Comparison of ENCODE assay signal across 9 cellular contexts in genomic region chr17:18143044-18143936, GRCh38. TPM values are rescaled to one million over a fixed set of nuclear protein-coding genes. Genes with fewer than 3 reads are reported as not detected.
DNase-seq lines count a peak whose midpoint lies in the region; ATAC-seq and TF ChIP-seq lines count a peak whose summit lies in the region.
"Had no signal": no experiment of that assay in that cellular context is flagged by ENCODE, and none has a peak within 500 bp of the region (broad histone marks: within the 10 kb centered on the region; RNA-seq: fewer than 3 reads in every experiment).

No MANE protein-coding gene starts in this region.

- H3F3A ChIP-seq in PC-9 (ENCODE audit: insufficient read depth, low read depth): 0 out of 2 replicates have a peak, but pooled peaks cover 13% of the 10 kb centered on the region

- no peaks in the 10 kb centered on the region for H3K9me2 ChIP-seq in PC-9 (ENCODE audit: insufficient read depth)

- H3K79me2 ChIP-seq in PC-9 (ENCODE audit: low read depth): no peaks in the 10 kb centered on the region

- H3K36me3 ChIP-seq in PC-9 (ENCODE audit: low read depth): no peaks in the 10 kb centered on the region

- no TSS peak for BruUV-seq in PC-9 (replicated peaks; lab: Mats Ljungman, UMichigan)

- ATAC-seq in foreskin keratinocyte (peak; percentile 18), HG02588 (IDR thresholded peaks at IDR 0.05; ENCODE audit: unreplicated experiment) (no peak)

- DNase-seq in AG04450 (ENCODE audit: low read depth, low spot score) (no peak), PC-9 (no peak), foreskin keratinocyte (no peak), HK-2 (ENCODE audit: unreplicated experiment) (no peak), midbrain (lab: John Stamatoyannopoulos, UW) (no peak)
- DNase-seq in stimulated activated CD4-positive, alpha-beta T cell treated with anti-CD3 and anti-CD28 coated beads, Interleukin-1b, Interleukin-23, amount 100 ng/mL, for 48 hours: no peak
- DNase-seq: NCI-H1417 treated with DMSO at 0.1 percent for 48 hours had no signal

- POLR2A ChIA-PET in AG04450 (lab: Yijun Ruan, JAX): no interaction called here
- POLR2A ChIA-PET in PC-9 (lab: Charles Lee; ENCODE audit: unreplicated experiment): interaction anchor here (0.6 to 0.8 kb wide), 2 partner anchors 123 to 215 kb away, joined by 3 to 6 read pairs; no protein-coding TSS in a partner anchor

- intact Hi-C loops in PC-9 (cut with micrococcal nuclease; ENCODE audit: unreplicated experiment): no loop called here

- no peak overlapping the region for H3K27ac ChIP-seq in AG04450 (ENCODE audit: low read depth, low read length)
- H3K27ac ChIP-seq in PC-9: no peak overlapping the region
- H3K27ac ChIP-seq in foreskin keratinocyte: no peak overlapping the region

- H3K9me3 ChIP-seq in AG04450 (ENCODE audit: control insufficient read depth, insufficient read depth, low read length): no peaks in the 10 kb centered on the region
- H3K9me3 ChIP-seq in PC-9 (ENCODE audit: insufficient read depth, low read depth): no peaks in the 10 kb centered on the region

- no peak overlapping the region for H3K4me2 ChIP-seq in PC-9

- no peaks in the 10 kb centered on the region for H4K20me1 ChIP-seq in PC-9 (ENCODE audit: insufficient read depth)

- CTCF ChIA-PET in AG04450 (lab: Charles Lee): interaction anchor here (1.0 kb wide), 1 partner anchor 13 kb away, joined by 3 read pairs; no protein-coding TSS in a partner anchor
- CTCF ChIA-PET in PC-9 (lab: Charles Lee): no interaction called here

- H3K4me1 ChIP-seq in PC-9 (replicated peaks; ENCODE audit: insufficient read depth): peaks cover 5% of the 10 kb centered on the region; the same call in 1 of the 2 replicates
- H3K4me1 ChIP-seq in foreskin keratinocyte: no peaks in the 10 kb centered on the region

- H3K27me3 ChIP-seq in AG04450 (ENCODE audit: control insufficient read depth, insufficient read depth, low read length) (peaks cover 2% of the 10 kb centered on the region), PC-9 (ENCODE audit: insufficient read depth, low read depth) (no peaks in the 10 kb centered on the region), foreskin keratinocyte (peaks cover 11% of the 10 kb centered on the region)

- H3K4me3 ChIP-seq in AG04450 (ENCODE audit: low read depth, low read length) (no peak overlapping the region), PC-9 (no peak overlapping the region)

- no peak overlapping the region for H2AFZ ChIP-seq in PC-9

- TF ChIP-seq CTCF in AG04450 (IDR thresholded peaks at IDR 0.05; ENCODE audit: low read depth, low read length) (peak; percentile 31; the same call in 1 of the 2 replicates), GM12873 (IDR thresholded peaks at IDR 0.05; ENCODE audit: insufficient read depth, low read depth, low read length, missing control alignments) (peak; percentile 73), PC-9 (conservative IDR thresholded peaks at IDR 0.05) (peak; percentile 57), foreskin keratinocyte (conservative IDR thresholded peaks at IDR 0.05) (peak; percentile 59)

RNA-seq across cellular contexts. Expression of gene MYO15A, which starts 34.7 kb away (rescaled TPM):
- polyA plus RNA-seq in AG04450 (2011; rRNA removed): 0.19 and 0.32 TPM in 2 replicates
- polyA minus RNA-seq in AG04450 (2011; rRNA and poly(A)+ RNA removed): 0.13 and 0.37 TPM in 2 replicates
- 3.5 and 4.9 TPM in 2 replicates for total RNA-seq in PC-9 (2021)
- 0.32 and 0.37 TPM in 2 replicates for total RNA-seq in foreskin keratinocyte
- 0.16 and 0.38 TPM in 2 replicates for polyA plus RNA-seq in foreskin keratinocyte

RNA-seq across cellular contexts. Expression of gene ALKBH5, which starts 40.3 kb away (rescaled TPM):
- polyA plus RNA-seq in AG04450 (2011; rRNA removed) (57.6 and 59.9 TPM in 2 replicates), foreskin keratinocyte (54.0 and 59.2 TPM in 2 replicates)
- polyA minus RNA-seq in AG04450 (2011; rRNA and poly(A)+ RNA removed): 81.9 and 98.0 TPM in 2 replicates
- total RNA-seq in PC-9 (2021) (101 and 117 TPM in 2 replicates), foreskin keratinocyte (79.7 and 87.7 TPM in 2 replicates)

RNA-seq across cellular contexts. Expression of gene DRG2, which starts 55.5 kb away (rescaled TPM):
- polyA plus RNA-seq in AG04450 (2011; rRNA removed) (31.5 and 36.0 TPM in 2 replicates), foreskin keratinocyte (41.6 and 43.0 TPM in 2 replicates)
- polyA minus RNA-seq in AG04450 (2011; rRNA and poly(A)+ RNA removed): 42.5 and 44.7 TPM in 2 replicates
- total RNA-seq in PC-9 (2021) (62.4 and 66.9 TPM in 2 replicates), foreskin keratinocyte (40.3 and 42.1 TPM in 2 replicates)
